In genomic region chr11:72222907-72223614, GRCh38 we compare ENCODE assay signal across 7 cellular contexts. TPM values are rescaled to one million over a fixed set of nuclear protein-coding genes. Genes with fewer than 3 reads are reported as not detected.
DNase-seq lines count a peak whose midpoint lies in the region; ATAC-seq, FAIRE-seq and TF ChIP-seq lines count a peak whose summit lies in the region.

No MANE protein-coding gene starts in this region.

- peaks cover 16 to 37% (median 24%) of the 10 kb centered on the region in 3 donors for H3K4me1 ChIP-seq in skeletal muscle tissue (ENCODE audit: control insufficient read depth in 3 of 3, insufficient read depth in 3 of 3, low read length in 3 of 3)

- H3K36me3 ChIP-seq in skeletal muscle tissue (ENCODE audit: control insufficient read depth in 3 of 3, insufficient read depth in 3 of 3, low read length in 3 of 3): peaks cover 2 to 9% (median 3%) of the 10 kb centered on the region in 3 donors

- peak overlapping the region; percentile 83 for H3K4me3 ChIP-seq in iPS-18c (ENCODE audit: insufficient read depth, low read depth, low read length)
- peak overlapping the region; percentile 77 to 91 (median 85) for H3K4me3 ChIP-seq in skeletal muscle tissue (ENCODE audit: low read length in 3 of 3)

- H3K27me3 Mint-ChIP-seq in brain: peaks cover 24% of the 10 kb centered on the region

- no peaks in the 10 kb centered on the region for H3K9me3 Mint-ChIP-seq in brain

- H3K4me1 Mint-ChIP-seq in brain: peaks cover 42% of the 10 kb centered on the region

- no peaks in the 10 kb centered on the region for H3K27me3 ChIP-seq in skeletal muscle tissue (ENCODE audit: control insufficient read depth in 3 of 3, insufficient read depth in 3 of 3, low read length in 3 of 3)

- peak in 1 of 2 experiments; percentile 31 for TF ChIP-seq CTCF in brain (conservative IDR thresholded peaks at IDR 0.05)

- peak overlapping the region; percentile 82 to 91 (median 86) for H3K4me3 Mint-ChIP-seq in brain

- H3K36me3 Mint-ChIP-seq in brain: no peaks in the 10 kb centered on the region

- peak; percentile 26 for FAIRE-seq in TTC549 (lab: Jason Lieb, UNC)

- ATAC-seq in GM18517 (IDR thresholded peaks at IDR 0.05; ENCODE audit: unreplicated experiment): peak; percentile 71
- ATAC-seq in HG03025 (IDR thresholded peaks at IDR 0.05; ENCODE audit: low FRiP score, unreplicated experiment): peak; percentile 54

- H3K9ac ChIP-seq in skeletal muscle tissue (ENCODE audit: low read depth in 1 of 3, low read length in 3 of 3): peak overlapping the region; percentile 76 to 95 (median 93)

- H3K27ac ChIP-seq in skeletal muscle tissue (ENCODE audit: low read depth, low read length): peak overlapping the region; percentile 95

- H3K27ac Mint-ChIP-seq in brain: peak overlapping the region; percentile 64 to 95 (median 86)

- peaks cover 2% of the 10 kb centered on the region for H3K9me3 ChIP-seq in iPS-18c (ENCODE audit: control insufficient read depth, insufficient read depth, low read length)
- H3K9me3 ChIP-seq in skeletal muscle tissue (ENCODE audit: control insufficient read depth in 3 of 3, low read length in 3 of 3): no peaks in the 10 kb centered on the region

- peak; percentile 87 for DNase-seq in NCI-H2081 treated with DMSO at 0.1 percent for 48 hours (lab: John Stamatoyannopoulos, UW)

RNA-seq across cellular contexts. Expression of gene INPPL1, which starts 1.5 kb away (rescaled TPM):
- 275 TPM for polyA plus RNA-seq in brain (ENCODE audit: insufficient read depth, low read depth, low replicate concordance)
- 50.6 TPM for total RNA-seq in skeletal muscle tissue

RNA-seq across cellular contexts. Expression of gene FOLR2, which starts 6.5 kb away (rescaled TPM):
- 13.7 TPM for polyA plus RNA-seq in brain (ENCODE audit: insufficient read depth, low read depth, low replicate concordance)
- 15.1 TPM for total RNA-seq in skeletal muscle tissue

RNA-seq across cellular contexts. Expression of gene PHOX2A, which starts 20.9 kb away (rescaled TPM):
- 9.1 TPM for polyA plus RNA-seq in brain (ENCODE audit: insufficient read depth, low read depth, low replicate concordance)
- not detected for total RNA-seq in skeletal muscle tissue

RNA-seq across cellular contexts. Expression of gene FOLR1, which starts 31.1 kb away (rescaled TPM):
- polyA plus RNA-seq in brain (ENCODE audit: insufficient read depth, low read depth, low replicate concordance): 18.6 TPM
- 1.0 TPM for total RNA-seq in skeletal muscle tissue

Comparison
In these comparisons a context has a peak if more than half of its experiments do, and no peak if none do; other contexts are left out.
1. Peak in every context shown above with its lines: DNase-seq, ATAC-seq, H3K4me3 ChIP-seq and H3K27ac ChIP-seq.